8 cellular contexts compared by ENCODE assay signal in the genomic region with DNA sequence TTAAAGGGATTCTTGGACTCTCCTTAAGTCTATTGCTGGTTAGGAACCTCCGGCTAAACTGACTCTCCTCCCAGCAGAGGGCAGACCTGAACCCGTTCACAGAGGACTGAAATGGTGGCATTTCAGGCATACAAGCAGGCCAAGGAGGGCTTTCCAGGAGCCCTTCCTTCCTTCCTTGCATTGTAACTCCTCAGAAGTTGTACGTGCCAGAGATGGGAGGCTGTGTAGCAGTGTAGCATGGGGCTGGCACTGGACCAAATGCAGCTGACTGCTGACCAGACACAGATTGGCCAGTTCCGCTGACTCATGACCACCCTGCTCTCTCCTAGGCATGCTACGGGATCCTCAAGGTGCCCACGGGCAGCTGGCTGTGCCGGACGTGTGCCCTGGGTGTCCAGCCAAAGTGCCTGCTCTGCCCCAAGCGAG. TPM values are rescaled to one million over a fixed set of nuclear protein-coding genes. Genes with fewer than 3 reads are reported as not detected.
DNase-seq lines count a peak whose midpoint lies in the region; ATAC-seq and TF ChIP-seq lines count a peak whose summit lies in the region.

No MANE protein-coding gene starts in this region.

- no peak overlapping the region for H3K4me3 ChIP-seq in gastroesophageal sphincter
- H3K4me3 ChIP-seq in testis, result no peak overlapping the region

- no peaks in the 10 kb centered on the region for H3K27me3 Mint-ChIP-seq in activated T-cell treated with anti-CD3 and anti-CD28 coated beads, Interleukin-2, amount 50 U/mL, for 24 hours
- H3K27me3 Mint-ChIP-seq in activated T-cell treated with anti-CD3 and anti-CD28 coated beads, Interleukin-2, amount 50 U/mL, for 4 hours (ENCODE audit: low read depth), result no peaks in the 10 kb centered on the region
- no peaks in the 10 kb centered on the region for H3K27me3 Mint-ChIP-seq in activated T-helper 2 cell treated with anti-CD3 and anti-CD28 coated beads, Interferon-gamma antibody, Interleukin-2, Interleukin-4, amounts not matched to agents 10 μg/mL and 5 μg/mL and 100 μg/mL, durations not matched to agents 14 hours and 24 hours and 36 hours (ENCODE audit: low read depth)

- H3K9me3 ChIP-seq in gastroesophageal sphincter (no peaks in the 10 kb centered on the region), testis (no peaks in the 10 kb centered on the region)

- H3K27ac ChIP-seq in gastroesophageal sphincter (peak overlapping the region in 2 of 4 donors; percentile 0 to 19), testis (no peak overlapping the region)

- WGBS in gastroesophageal sphincter (ENCODE audit: low coverage in 1 of 2), 2 donors, result 0% methylated on average over 1 of the region's 9 CpGs; no CpG with 5 or more reads in 1 of the 2 donors
- WGBS in testis, 2 donors, result 65 to 74% methylated on average over 7 to 9 of the region's 9 CpGs

- H3K4me1 ChIP-seq in gastroesophageal sphincter (peaks cover 0 to 35% (median 5%) of the 10 kb centered on the region in 3 donors), testis (peaks cover 12% of the 10 kb centered on the region)

- no peak for TF ChIP-seq EP300 in gastroesophageal sphincter (IDR thresholded peaks at IDR 0.05)

- no peak for DNase-seq in activated T-cell treated with anti-CD3 and anti-CD28 coated beads, Interleukin-2, amount 50 U/mL, for 24 hours
- no peak for DNase-seq in activated T-cell treated with anti-CD3 and anti-CD28 coated beads, Interleukin-2, amount 50 U/mL, for 4 hours
- DNase-seq in RPMI7951 (ENCODE audit: low read depth) (peak; percentile 97), testis (peak; percentile 84), NCI-H187 treated with DMSO at 0.1 percent for 48 hours (lab: John Stamatoyannopoulos, UW) (no peak)
- no peak for DNase-seq in activated T-helper 2 cell treated with anti-CD3 and anti-CD28 coated beads, Interferon-gamma antibody, Interleukin-2, Interleukin-4, amounts not matched to agents 10 μg/mL and 5 μg/mL and 100 μg/mL, durations not matched to agents 14 hours and 24 hours and 36 hours (ENCODE audit: low spot score)
- no peak for DNase-seq in activated CD8-positive, alpha-beta memory T cell treated with anti-CD3 and anti-CD28 coated beads for 24 hours

- no peak for ATAC-seq in activated T-cell treated with anti-CD3 and anti-CD28 coated beads, Interleukin-2, amount 50 U/mL, for 4 hours
- peak; percentile 46 for ATAC-seq in gastroesophageal sphincter

- H3K27ac Mint-ChIP-seq in activated T-cell treated with anti-CD3 and anti-CD28 coated beads, Interleukin-2, amount 50 U/mL, for 24 hours, result peak overlapping the region; percentile 70
- no peak overlapping the region for H3K27ac Mint-ChIP-seq in activated T-helper 2 cell treated with anti-CD3 and anti-CD28 coated beads, Interferon-gamma antibody, Interleukin-2, Interleukin-4, amounts not matched to agents 10 μg/mL and 5 μg/mL and 100 μg/mL, durations not matched to agents 14 hours and 24 hours and 36 hours

- H3K27me3 ChIP-seq in gastroesophageal sphincter (no peaks in the 10 kb centered on the region), testis (no peaks in the 10 kb centered on the region)

- H3K4me1 Mint-ChIP-seq in activated T-cell treated with anti-CD3 and anti-CD28 coated beads, Interleukin-2, amount 50 U/mL, for 24 hours (ENCODE audit: low read depth), result peaks cover 8% of the 10 kb centered on the region
- peaks cover 2% of the 10 kb centered on the region for H3K4me1 Mint-ChIP-seq in activated T-cell treated with anti-CD3 and anti-CD28 coated beads, Interleukin-2, amount 50 U/mL, for 4 hours (ENCODE audit: low read depth)
- peaks cover 4% of the 10 kb centered on the region for H3K4me1 Mint-ChIP-seq in activated T-helper 2 cell treated with anti-CD3 and anti-CD28 coated beads, Interferon-gamma antibody, Interleukin-2, Interleukin-4, amounts not matched to agents 10 μg/mL and 5 μg/mL and 100 μg/mL, durations not matched to agents 14 hours and 24 hours and 36 hours (ENCODE audit: low read depth)

- H3K36me3 ChIP-seq in gastroesophageal sphincter (peaks cover 0 to 85% of the 10 kb centered on the region in 2 donors), testis (ENCODE audit: low read depth, missing control alignments) (no peaks in the 10 kb centered on the region)

- TF ChIP-seq CTCF in gastroesophageal sphincter (IDR thresholded peaks at IDR 0.05) (peak in 1 of 4 experiments; percentile 37), testis (IDR thresholded peaks at IDR 0.05) (no peak)

- intact Hi-C loops in testis (cut with DNase I; ENCODE audit: low total_unique reads), result no loop called here
- intact Hi-C loops in activated T-helper 2 cell treated with anti-CD3 and anti-CD28 coated beads, Interferon-gamma antibody, Interleukin-2, Interleukin-4, amounts not matched to agents 10 μg/mL and 5 μg/mL and 100 μg/mL, durations not matched to agents 14 hours and 24 hours and 36 hours (cut with micrococcal nuclease), result no loop called here

- H3K36me3 Mint-ChIP-seq in activated T-cell treated with anti-CD3 and anti-CD28 coated beads, Interleukin-2, amount 50 U/mL, for 24 hours (ENCODE audit: low read depth), result peaks cover 86% of the 10 kb centered on the region
- peaks cover 33% of the 10 kb centered on the region for H3K36me3 Mint-ChIP-seq in activated T-cell treated with anti-CD3 and anti-CD28 coated beads, Interleukin-2, amount 50 U/mL, for 4 hours (ENCODE audit: insufficient read depth)
- peaks cover 72% of the 10 kb centered on the region for H3K36me3 Mint-ChIP-seq in activated T-helper 2 cell treated with anti-CD3 and anti-CD28 coated beads, Interferon-gamma antibody, Interleukin-2, Interleukin-4, amounts not matched to agents 10 μg/mL and 5 μg/mL and 100 μg/mL, durations not matched to agents 14 hours and 24 hours and 36 hours (ENCODE audit: low read depth)

- TF ChIP-seq POLR2A in gastroesophageal sphincter (IDR thresholded peaks at IDR 0.05) (no peak), testis (IDR thresholded peaks at IDR 0.05) (no peak)

- no peaks in the 10 kb centered on the region for H3K9me3 Mint-ChIP-seq in activated T-cell treated with anti-CD3 and anti-CD28 coated beads, Interleukin-2, amount 50 U/mL, for 24 hours
- no peaks in the 10 kb centered on the region for H3K9me3 Mint-ChIP-seq in activated T-cell treated with anti-CD3 and anti-CD28 coated beads, Interleukin-2, amount 50 U/mL, for 4 hours
- H3K9me3 Mint-ChIP-seq in activated T-helper 2 cell treated with anti-CD3 and anti-CD28 coated beads, Interferon-gamma antibody, Interleukin-2, Interleukin-4, amounts not matched to agents 10 μg/mL and 5 μg/mL and 100 μg/mL, durations not matched to agents 14 hours and 24 hours and 36 hours, result no peaks in the 10 kb centered on the region

- no peak overlapping the region for H3K4me3 Mint-ChIP-seq in activated T-cell treated with anti-CD3 and anti-CD28 coated beads, Interleukin-2, amount 50 U/mL, for 24 hours
- H3K4me3 Mint-ChIP-seq in activated T-cell treated with anti-CD3 and anti-CD28 coated beads, Interleukin-2, amount 50 U/mL, for 4 hours, result no peak overlapping the region
- H3K4me3 Mint-ChIP-seq in activated T-helper 2 cell treated with anti-CD3 and anti-CD28 coated beads, Interferon-gamma antibody, Interleukin-2, Interleukin-4, amounts not matched to agents 10 μg/mL and 5 μg/mL and 100 μg/mL, durations not matched to agents 14 hours and 24 hours and 36 hours (ENCODE audit: low read depth), result no peak overlapping the region

RNA-seq across cellular contexts. Expression of gene JADE2, which starts 36.4 kb away (rescaled TPM):
- 10 to 100 TPM; 73.6 to 83.6 (median 76.8) TPM for total RNA-seq in activated T-cell treated with anti-CD3 and anti-CD28 coated beads, Interleukin-2, amount 50 U/mL, for 4 hours
- 8.3 and 10.7 TPM in 2 replicates for total RNA-seq in RPMI7951 (2014; rRNA removed; shearing (Covaris generic))
- 100 to 1,000 TPM in 2 of 4 donors, 10 to 100 TPM in 2; 46.0 to 113 (median 89.2) TPM for total RNA-seq in gastroesophageal sphincter
- 10 to 100 TPM; 54.5 to 67.2 TPM for total RNA-seq in testis
- polyA plus RNA-seq in testis (ENCODE audit: insufficient read depth, low read depth, low replicate concordance), result 26.0 TPM
- 76.8 and 81.2 TPM in 2 replicates for total RNA-seq in activated T-helper 2 cell treated with anti-CD3 and anti-CD28 coated beads, Interferon-gamma antibody, Interleukin-2, Interleukin-4, amounts not matched to agents 10 μg/mL and 5 μg/mL and 100 μg/mL, durations not matched to agents 14 hours and 24 hours and 36 hours

Comparison
In these comparisons a context has a peak if more than half of its experiments do, and no peak if none do; other contexts are left out.
1. DNase-seq: peak in RPMI7951 (single experiment) and testis (single experiment); none in activated T-cell treated with anti-CD3 and anti-CD28 coated beads, Interleukin-2, amount 50 U/mL, for 24 hours (single experiment), activated T-cell treated with anti-CD3 and anti-CD28 coated beads, Interleukin-2, amount 50 U/mL, for 4 hours (single experiment), NCI-H187 treated with DMSO at 0.1 percent for 48 hours (single experiment), activated T-helper 2 cell treated with anti-CD3 and anti-CD28 coated beads, Interferon-gamma antibody, Interleukin-2, Interleukin-4, amounts not matched to agents 10 μg/mL and 5 μg/mL and 100 μg/mL, durations not matched to agents 14 hours and 24 hours and 36 hours (single experiment) and activated CD8-positive, alpha-beta memory T cell treated with anti-CD3 and anti-CD28 coated beads for 24 hours (single experiment).